In genomic region chr10:24215193-24215592, GRCh38 we compare ENCODE assay signal across 12 cellular contexts. TPM values are rescaled to one million over a fixed set of nuclear protein-coding genes. Genes with fewer than 3 reads are reported as not detected.
A peak's percentile ranks its signal among the peaks of the same experiment; 100 is the strongest.
DNase-seq lines count a peak whose midpoint lies in the region; ATAC-seq and TF ChIP-seq lines count a peak whose summit lies in the region.
"Had no signal": no experiment of that assay in that cellular context is flagged by ENCODE, and none has a peak within 500 bp of the region (broad histone marks: within the 10 kb centered on the region; RNA-seq: fewer than 3 reads in every experiment).

No MANE protein-coding gene starts in this region.

- H3K27ac Mint-ChIP-seq in progenitor cell of endocrine pancreas = peak overlapping the region; percentile 76
- H3K27ac Mint-ChIP-seq: activated naive CD4-positive, alpha-beta T cell treated with anti-CD3 and anti-CD28 coated beads for 36 hours; naive thymus-derived CD4-positive, alpha-beta T cell had no signal

- no peak overlapping the region for H3K4me3 ChIP-seq in ectodermal cell (ENCODE audit: insufficient read depth, low read depth, low read length)
- no peak overlapping the region for H3K4me3 ChIP-seq in effector memory CD4-positive, alpha-beta T cell (ENCODE audit: insufficient read depth, low read depth, low read length, poor library complexity, severe bottlenecking)

- H3K36me3 Mint-ChIP-seq in progenitor cell of endocrine pancreas (ENCODE audit: insufficient read depth) = peaks cover 14% of the 10 kb centered on the region

- H3K4me1 Mint-ChIP-seq in progenitor cell of endocrine pancreas (ENCODE audit: low read depth) = peaks cover 46% of the 10 kb centered on the region

- no peaks in the 10 kb centered on the region for H3K9me3 ChIP-seq in ectodermal cell (ENCODE audit: control insufficient read depth, low read length)
- H3K9me3 ChIP-seq in effector memory CD4-positive, alpha-beta T cell (ENCODE audit: control insufficient read depth, low read length) = no peaks in the 10 kb centered on the region

- ATAC-seq in GM19035 (IDR thresholded peaks at IDR 0.05; ENCODE audit: unreplicated experiment) = no peak
- ATAC-seq: naive thymus-derived CD4-positive, alpha-beta T cell had no signal

- H3K9me3 Mint-ChIP-seq in progenitor cell of endocrine pancreas (ENCODE audit: low read depth) = no peaks in the 10 kb centered on the region
- H3K9me3 Mint-ChIP-seq: activated naive CD4-positive, alpha-beta T cell treated with anti-CD3 and anti-CD28 coated beads for 36 hours had no signal

- WGBS in ectodermal cell, 2 experiments = 80 to 87% methylated on average over 4 of the region's 4 CpGs

- no peak for TF ChIP-seq CTCF in progenitor cell of endocrine pancreas (IDR thresholded peaks at IDR 0.05; ENCODE audit: unreplicated experiment)

- H3K36me3 ChIP-seq in ectodermal cell (ENCODE audit: control insufficient read depth, insufficient read depth, low read length) = no peaks in the 10 kb centered on the region
- H3K36me3 ChIP-seq in effector memory CD4-positive, alpha-beta T cell (ENCODE audit: control insufficient read depth, insufficient read depth, low read length) = no peaks in the 10 kb centered on the region
- H3K36me3 ChIP-seq: WERI-Rb-1 had no signal

- H3K27me3 ChIP-seq in ectodermal cell (ENCODE audit: control insufficient read depth, insufficient read depth, low read length, poor library complexity, severe bottlenecking) = no peaks in the 10 kb centered on the region
- no peaks in the 10 kb centered on the region for H3K27me3 ChIP-seq in effector memory CD4-positive, alpha-beta T cell (replicated peaks; ENCODE audit: control insufficient read depth, insufficient read depth, low read length, poor library complexity, severe bottlenecking)

- H3K27me3 Mint-ChIP-seq in progenitor cell of endocrine pancreas = no peaks in the 10 kb centered on the region

- H3K4me3 Mint-ChIP-seq in progenitor cell of endocrine pancreas (ENCODE audit: low read depth) = no peak overlapping the region
- H3K4me3 Mint-ChIP-seq: activated naive CD4-positive, alpha-beta T cell treated with anti-CD3 and anti-CD28 coated beads for 36 hours; naive thymus-derived CD4-positive, alpha-beta T cell had no signal

- DNase-seq in DMS53 (lab: John Stamatoyannopoulos, UW) (peak; percentile 72), iris pigment epithelial cell (ENCODE audit: low read depth) (peak; percentile 10), progenitor cell of endocrine pancreas (ENCODE audit: low spot score, unreplicated experiment) (no peak), HT-29 (ENCODE audit: low spot score) (no peak), GM19240 (ENCODE audit: insufficient read length, low spot score) (no peak)
- no peak for DNase-seq in effector memory CD4-positive, alpha-beta T cell
- DNase-seq: ACHN; activated naive CD4-positive, alpha-beta T cell treated with anti-CD3 and anti-CD28 coated beads for 36 hours; naive thymus-derived CD4-positive, alpha-beta T cell; WERI-Rb-1 had no signal

- peak overlapping the region; percentile 17 for H3K27ac ChIP-seq in ectodermal cell (ENCODE audit: insufficient read depth, low read depth, low read length, poor library complexity, severe bottlenecking)
- H3K27ac ChIP-seq in effector memory CD4-positive, alpha-beta T cell (ENCODE audit: insufficient read depth, low read length, poor library complexity, severe bottlenecking) = no peak overlapping the region
- H3K27ac ChIP-seq: WERI-Rb-1 had no signal

- peaks cover 38% of the 10 kb centered on the region for H3K4me1 ChIP-seq in ectodermal cell (ENCODE audit: control insufficient read depth, insufficient read depth, low read length)
- H3K4me1 ChIP-seq in effector memory CD4-positive, alpha-beta T cell (ENCODE audit: control insufficient read depth, insufficient read depth, low read length, poor library complexity, severe bottlenecking) = no peaks in the 10 kb centered on the region

RNA-seq across cellular contexts. Expression of gene KIAA1217, which starts 6.3 kb away (rescaled TPM):
- polyA plus RNA-seq in ectodermal cell (2013, experiment 1 of 4) = 23.5 TPM
- polyA plus RNA-seq in ectodermal cell (2013, experiment 2 of 4) = 27.0 TPM
- 14.7 TPM for polyA plus RNA-seq in ectodermal cell (2013, experiment 3 of 4)
- 17.3 TPM for polyA plus RNA-seq in ectodermal cell (2013, experiment 4 of 4)
- 117 and 121 TPM in 2 replicates for total RNA-seq in progenitor cell of endocrine pancreas
- 9.4 and 9.6 TPM in 2 replicates for total RNA-seq in HT-29 (2014; rRNA removed; shearing (Covaris generic))

Comparison
In these comparisons a context has a peak if more than half of its experiments do, and no peak if none do; other contexts are left out.
1. DNase-seq: peak in DMS53 (single experiment) and iris pigment epithelial cell (single experiment); none in progenitor cell of endocrine pancreas (single experiment), effector memory CD4-positive, alpha-beta T cell (0 of 3), HT-29 (single experiment) and GM19240 (single experiment).
2. RNA of gene KIAA1217, which starts 6.3 kb away (total RNA-seq): 117 to 121 TPM in progenitor cell of endocrine pancreas; 9.4 to 9.6 TPM in HT-29; every median in the first group is over 10 times any median in the second.